1 cellular context compared by ENCODE assay signal in genomic region chr22:22687638-22688500, GRCh38.
TF ChIP-seq lines count a peak whose summit lies in the region.

No MANE protein-coding gene starts in this region.

TF ChIP-seq in SK-N-SH treated with all-trans-retinoic acid at 6 μM for 48 hours, 23 proteins besides CTCF, POLR2A, EP300 and RAD21 (continued from another document):
- TF ChIP-seq TSHZ2 (CRISPR knock-in tag; IDR thresholded peaks at IDR 0.05) (no peak), ZFP3 (CRISPR knock-in tag; IDR thresholded peaks at IDR 0.05) (no peak), CSRNP3 (CRISPR knock-in tag; IDR thresholded peaks at IDR 0.05) (no peak), ARNTL (CRISPR knock-in tag; IDR thresholded peaks at IDR 0.05; ENCODE audit: borderline replicate concordance, low read depth) (no peak), ISL1 (CRISPR knock-in tag; IDR thresholded peaks at IDR 0.05) (no peak), ZNF70 (CRISPR knock-in tag; IDR thresholded peaks at IDR 0.05) (no peak), ESRRG (CRISPR knock-in tag; IDR thresholded peaks at IDR 0.05) (no peak), OSR1 (CRISPR knock-in tag; IDR thresholded peaks at IDR 0.05) (no peak), CREB5 (CRISPR knock-in tag; IDR thresholded peaks at IDR 0.05; ENCODE audit: low read depth) (no peak), ZNF565 (CRISPR knock-in tag; conservative IDR thresholded peaks at IDR 0.05; ENCODE audit: low read depth) (no peak), ZC3H10 (CRISPR knock-in tag; IDR thresholded peaks at IDR 0.05) (no peak), RARB (CRISPR knock-in tag; IDR thresholded peaks at IDR 0.05) (no peak), GLIS3 (CRISPR knock-in tag; IDR thresholded peaks at IDR 0.05) (no peak), POU6F1 (CRISPR knock-in tag; IDR thresholded peaks at IDR 0.05; ENCODE audit: borderline replicate concordance, low read depth) (no peak), SNAI2 (CRISPR knock-in tag; IDR thresholded peaks at IDR 0.05) (no peak), TCF4 (CRISPR knock-in tag; IDR thresholded peaks at IDR 0.05; ENCODE audit: borderline replicate concordance) (no peak), CSDC2 (CRISPR knock-in tag; IDR thresholded peaks at IDR 0.05) (no peak), ZFP30 (CRISPR knock-in tag; IDR thresholded peaks at IDR 0.05) (no peak)
TF ChIP-seq in SK-N-SH treated with all-trans-retinoic acid at 6 μM for 48 hours: peak in this region for 0.
